8 cellular contexts compared by ENCODE assay signal in the genomic region with DNA sequence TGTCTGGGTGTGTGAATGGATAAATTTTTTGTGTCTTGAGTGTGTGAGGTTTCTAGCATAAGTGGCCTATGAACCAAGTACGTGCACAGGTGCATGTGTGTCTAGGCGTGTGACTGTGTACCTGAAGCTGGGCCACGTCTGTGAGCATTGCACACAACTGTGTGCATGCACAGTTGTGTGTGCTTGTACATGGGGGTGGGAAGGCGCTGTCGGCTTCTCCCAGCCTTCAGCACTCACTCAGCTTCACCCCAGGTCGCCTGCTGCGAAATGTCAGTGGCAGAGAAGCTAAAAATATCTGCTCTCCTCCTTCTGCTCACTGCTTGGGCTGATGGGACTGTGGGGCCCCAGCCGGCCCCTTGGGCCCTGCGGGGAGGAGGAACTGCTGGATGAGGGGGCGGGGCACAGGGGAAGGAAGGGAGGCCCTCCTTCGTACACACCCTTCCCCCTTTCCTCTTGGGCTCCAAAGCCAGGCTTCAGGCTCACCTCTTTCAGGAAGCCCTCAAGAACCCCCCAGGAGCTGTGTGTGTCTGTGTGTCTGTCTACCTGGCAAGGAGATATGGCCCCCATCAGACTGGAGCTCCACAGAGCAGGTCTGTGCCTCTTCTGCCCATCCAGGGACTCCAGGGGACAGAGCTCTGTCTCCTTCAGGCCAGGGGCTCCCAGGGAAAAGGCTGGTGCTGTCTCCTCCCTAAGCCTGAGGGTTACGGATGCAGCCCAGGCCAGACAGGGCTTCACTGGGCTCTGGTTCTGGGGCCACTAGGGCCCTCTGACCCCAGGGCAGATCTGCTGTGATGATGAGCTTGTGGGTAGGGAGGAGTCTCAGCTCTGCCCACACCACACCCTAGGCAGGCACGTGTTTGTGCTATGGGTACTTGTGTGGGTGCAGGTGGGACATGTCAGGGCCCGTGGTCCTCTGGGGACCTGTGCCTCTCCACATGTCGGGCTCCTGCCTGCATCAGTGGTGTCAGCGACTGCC. TPM values are rescaled to one million over a fixed set of nuclear protein-coding genes. Genes with fewer than 3 reads are reported as not detected.
DNase-seq lines count a peak whose midpoint lies in the region; ATAC-seq and TF ChIP-seq lines count a peak whose summit lies in the region.

No MANE protein-coding gene starts in this region.

- intact Hi-C loops in CD4-positive, alpha-beta T cell (cut with DNase I, micrococcal nuclease) = loop anchor here in 1 of 2 experiments (10.0 kb wide), 1 partner anchor 139 kb away; no protein-coding TSS in a partner anchor
- intact Hi-C loops in activated B cell treated with CpG ODN at 0.5 μM for 24 hours (cut with micrococcal nuclease) = loop anchor here (1.0 to 5.0 kb wide), 3 partner anchors 35 to 109 kb away; a partner anchor contains a TSS

- H3K4me1 Mint-ChIP-seq in CD4-positive, alpha-beta T cell (ENCODE audit: low read depth) = peaks cover 85% of the 10 kb centered on the region
- H3K4me1 Mint-ChIP-seq in activated B cell treated with CpG ODN at 0.5 μM for 24 hours = peaks cover 76% of the 10 kb centered on the region
- peaks cover 51 to 56% of the 10 kb centered on the region in 2 donors for H3K4me1 Mint-ChIP-seq in effector memory CD8-positive, alpha-beta T cell (ENCODE audit: low read depth in 2 of 2)

- peak overlapping the region; percentile 41 to 58 for H3K9ac ChIP-seq in mucosa of rectum (ENCODE audit: low read depth in 1 of 2, low read length in 2 of 2)

- H3K4me3 ChIP-seq in mucosa of rectum (ENCODE audit: low read length in 2 of 2) = peak overlapping the region; percentile 24 to 34

- CTCF ChIA-PET in CD4-positive, alpha-beta T cell (lab: Charles Lee) = interaction anchor here (1.1 to 3.8 kb wide), 3 partner anchors 32 to 144 kb away, joined by 3 to 31 read pairs (median 5); no protein-coding TSS in a partner anchor
- CTCF ChIA-PET in activated B cell treated with CpG ODN at 0.5 μM for 24 hours (lab: Charles Lee) = interaction anchor here (1.2 to 2.5 kb wide), 3 partner anchors 31 to 144 kb away, joined by 3 to 11 read pairs (median 7); no protein-coding TSS in a partner anchor

- peak; percentile 7 for ATAC-seq in CD4-positive, alpha-beta T cell (ENCODE audit: poor library complexity)
- peak; percentile 56 for ATAC-seq in GM21390 (IDR thresholded peaks at IDR 0.05; ENCODE audit: unreplicated experiment)
- peak; percentile 64 for ATAC-seq in activated B cell treated with CpG ODN at 0.5 μM for 24 hours (ENCODE audit: low read depth)
- peak; percentile 18 for ATAC-seq in effector memory CD8-positive, alpha-beta T cell (replicated peaks)

- peak overlapping the region; percentile 96 for H3K27ac Mint-ChIP-seq in CD4-positive, alpha-beta T cell
- peak overlapping the region; percentile 79 for H3K27ac Mint-ChIP-seq in activated B cell treated with CpG ODN at 0.5 μM for 24 hours
- H3K27ac Mint-ChIP-seq in effector memory CD8-positive, alpha-beta T cell = peak overlapping the region; percentile 50 to 87

- peaks cover 22% of the 10 kb centered on the region for H3K36me3 Mint-ChIP-seq in CD4-positive, alpha-beta T cell (ENCODE audit: low read depth)
- no peaks in the 10 kb centered on the region for H3K36me3 Mint-ChIP-seq in activated B cell treated with CpG ODN at 0.5 μM for 24 hours (ENCODE audit: low read depth)
- H3K36me3 Mint-ChIP-seq in effector memory CD8-positive, alpha-beta T cell (ENCODE audit: insufficient read depth) = peaks cover 4% of the 10 kb centered on the region

- peak overlapping the region; percentile 75 for H3K27ac ChIP-seq in CD4-positive, alpha-beta T cell (ENCODE audit: low read depth, low read length)
- H3K27ac ChIP-seq in mucosa of rectum (ENCODE audit: low read depth in 2 of 2, low read length in 2 of 2) = peak overlapping the region; percentile 50 to 90
- peak overlapping the region; percentile 91 for H3K27ac ChIP-seq in temporal lobe (ENCODE audit: low read depth, low read length)

- DNase-seq in CD4-positive, alpha-beta T cell = peak in 8 of 10 experiments; percentile 18 to 57 (median 46)
- DNase-seq in NCI-H1436 treated with DMSO at 0.1 percent for 48 hours (lab: John Stamatoyannopoulos, UW) = peak; percentile 19
- DNase-seq in activated B cell treated with CpG ODN at 0.5 μM for 24 hours = peak; percentile 51
- DNase-seq in effector memory CD8-positive, alpha-beta T cell = no peak
- no peak for DNase-seq in NCI-H2029 treated with DMSO at 0.1 percent for 48 hours (lab: John Stamatoyannopoulos, UW)

- POLR2A ChIA-PET in CD4-positive, alpha-beta T cell (lab: Charles Lee) = interaction anchor here (1.1 to 3.9 kb wide), 7 partner anchors 31 to 144 kb away, joined by 3 to 26 read pairs (median 6); a partner anchor contains a TSS
- POLR2A ChIA-PET in activated B cell treated with CpG ODN at 0.5 μM for 24 hours (lab: Charles Lee) = interaction anchor here (0.5 to 2.5 kb wide), 16 partner anchors 20 to 137 kb away, joined by 3 to 16 read pairs (median 4); no protein-coding TSS in a partner anchor

- no peaks in the 10 kb centered on the region for H3K9me3 ChIP-seq in CD4-positive, alpha-beta T cell (ENCODE audit: control insufficient read depth, low read length)
- H3K9me3 ChIP-seq in mucosa of rectum (ENCODE audit: control insufficient read depth in 2 of 2, low read length in 2 of 2) = no peaks in the 10 kb centered on the region

- no peak for TF ChIP-seq CTCF in CD4-positive, alpha-beta T cell (IDR thresholded peaks at IDR 0.05)
- TF ChIP-seq CTCF in activated B cell treated with CpG ODN at 0.5 μM for 24 hours (IDR thresholded peaks at IDR 0.05) = no peak

- no peaks in the 10 kb centered on the region for H3K27me3 Mint-ChIP-seq in CD4-positive, alpha-beta T cell
- no peaks in the 10 kb centered on the region for H3K27me3 Mint-ChIP-seq in activated B cell treated with CpG ODN at 0.5 μM for 24 hours
- peaks cover 8 to 12% of the 10 kb centered on the region in 2 donors for H3K27me3 Mint-ChIP-seq in effector memory CD8-positive, alpha-beta T cell

- H3K9me3 Mint-ChIP-seq in CD4-positive, alpha-beta T cell = no peaks in the 10 kb centered on the region
- no peaks in the 10 kb centered on the region for H3K9me3 Mint-ChIP-seq in activated B cell treated with CpG ODN at 0.5 μM for 24 hours
- no peaks in the 10 kb centered on the region for H3K9me3 Mint-ChIP-seq in effector memory CD8-positive, alpha-beta T cell

- peaks cover 58 to 76% of the 10 kb centered on the region in 2 donors for H3K4me1 ChIP-seq in mucosa of rectum (ENCODE audit: control insufficient read depth in 2 of 2, insufficient read depth in 2 of 2, low read length in 2 of 2)

- H3K4me3 Mint-ChIP-seq in CD4-positive, alpha-beta T cell = peak overlapping the region; percentile 68
- H3K4me3 Mint-ChIP-seq in activated B cell treated with CpG ODN at 0.5 μM for 24 hours = peak overlapping the region; percentile 41
- peak overlapping the region; percentile 64 to 76 for H3K4me3 Mint-ChIP-seq in effector memory CD8-positive, alpha-beta T cell

- H3K27me3 ChIP-seq in CD4-positive, alpha-beta T cell (ENCODE audit: control insufficient read depth, insufficient read depth, low read length) = no peaks in the 10 kb centered on the region
- H3K27me3 ChIP-seq in mucosa of rectum (ENCODE audit: control insufficient read depth in 2 of 2, insufficient read depth in 2 of 2, low read length in 2 of 2) = no peaks in the 10 kb centered on the region

- no peaks in the 10 kb centered on the region for H3K36me3 ChIP-seq in mucosa of rectum (ENCODE audit: control insufficient read depth in 2 of 2, insufficient read depth in 2 of 2, low read length in 2 of 2)

RNA-seq across cellular contexts. Expression of a gene that starts 35.6 kb away (rescaled TPM):
- total RNA-seq in CD4-positive, alpha-beta T cell = 100 to 1,000 TPM; 119 to 121 TPM
- total RNA-seq in activated B cell treated with CpG ODN at 0.5 μM for 24 hours = 136 and 137 TPM in 2 replicates
- total RNA-seq in temporal lobe = 10.1 TPM

Comparison
In these comparisons a context has a peak if more than half of its experiments do, and no peak if none do; other contexts are left out.
1. ATAC-seq: peak in every context shown above with its lines; median percentile 64 in activated B cell treated with CpG ODN at 0.5 μM for 24 hours; 56 in GM21390; 18 in effector memory CD8-positive, alpha-beta T cell; 7 in CD4-positive, alpha-beta T cell.
2. DNase-seq: peak in CD4-positive, alpha-beta T cell (8 of 10), NCI-H1436 treated with DMSO at 0.1 percent for 48 hours (single experiment) and activated B cell treated with CpG ODN at 0.5 μM for 24 hours (single experiment); none in effector memory CD8-positive, alpha-beta T cell (0 of 3) and NCI-H2029 treated with DMSO at 0.1 percent for 48 hours (single experiment).
3. RNA of a gene that starts 35.6 kb away (total RNA-seq): 136 to 137 TPM in activated B cell treated with CpG ODN at 0.5 μM for 24 hours and 119 to 121 TPM in CD4-positive, alpha-beta T cell; 10.1 TPM in temporal lobe (single experiment); every median in the first group is over 10 times any median in the second.
4. Peak in every context shown above with its lines, with median percentiles within 50 percentile points of each other: H3K27ac ChIP-seq, H3K27ac Mint-ChIP-seq and H3K4me3 Mint-ChIP-seq.